3 cellular contexts compared by ENCODE assay signal in the genomic region with DNA sequence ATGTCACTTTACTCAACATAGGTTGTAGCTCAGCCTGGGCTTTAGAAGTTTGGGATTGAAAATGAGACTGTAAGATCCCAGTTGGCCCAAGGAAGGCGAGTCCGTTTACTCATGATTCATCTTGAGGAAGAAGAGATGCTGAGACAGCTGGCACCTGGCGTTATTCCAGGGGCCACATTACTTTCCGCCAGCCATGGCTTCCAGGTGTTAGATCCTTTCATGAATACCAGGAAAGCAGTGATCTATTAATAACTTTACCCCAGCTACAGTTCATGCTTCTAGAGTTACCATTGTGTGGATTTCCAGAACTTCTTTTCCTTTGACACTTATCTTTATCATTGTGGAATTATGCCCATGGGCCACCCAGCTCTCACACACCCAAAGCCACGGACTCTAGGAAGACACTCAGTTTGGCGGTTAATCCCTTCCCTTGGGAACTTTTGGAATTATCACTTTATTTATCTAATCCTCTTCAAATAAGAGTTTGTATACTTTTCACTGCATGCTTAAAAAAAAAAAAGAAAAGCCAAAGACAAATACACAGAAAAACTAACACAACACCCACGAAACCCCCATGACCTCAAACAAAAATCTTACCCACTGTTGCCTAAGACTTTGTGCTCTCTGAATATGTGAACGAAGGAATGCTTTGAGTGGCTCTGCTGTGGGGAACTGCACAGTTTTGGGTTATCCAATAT.
TF ChIP-seq lines count a peak whose summit lies in the region.

No MANE protein-coding gene starts in this region.

TF ChIP-seq in SK-N-SH, 30 proteins besides CTCF, POLR2A, EP300 and RAD21 (continued from another document and continues in another):
- TF ChIP-seq, protein P1, sequence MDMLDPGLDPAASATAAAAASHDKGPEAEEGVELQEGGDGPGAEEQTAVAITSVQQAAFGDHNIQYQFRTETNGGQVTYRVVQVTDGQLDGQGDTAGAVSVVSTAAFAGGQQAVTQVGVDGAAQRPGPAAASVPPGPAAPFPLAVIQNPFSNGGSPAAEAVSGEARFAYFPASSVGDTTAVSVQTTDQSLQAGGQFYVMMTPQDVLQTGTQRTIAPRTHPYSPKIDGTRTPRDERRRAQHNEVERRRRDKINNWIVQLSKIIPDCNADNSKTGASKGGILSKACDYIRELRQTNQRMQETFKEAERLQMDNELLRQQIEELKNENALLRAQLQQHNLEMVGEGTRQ (IDR thresholded peaks at IDR 0.05; ENCODE audit: borderline replicate concordance, low read depth, low read length), result no peak
- TF ChIP-seq, protein P2, sequence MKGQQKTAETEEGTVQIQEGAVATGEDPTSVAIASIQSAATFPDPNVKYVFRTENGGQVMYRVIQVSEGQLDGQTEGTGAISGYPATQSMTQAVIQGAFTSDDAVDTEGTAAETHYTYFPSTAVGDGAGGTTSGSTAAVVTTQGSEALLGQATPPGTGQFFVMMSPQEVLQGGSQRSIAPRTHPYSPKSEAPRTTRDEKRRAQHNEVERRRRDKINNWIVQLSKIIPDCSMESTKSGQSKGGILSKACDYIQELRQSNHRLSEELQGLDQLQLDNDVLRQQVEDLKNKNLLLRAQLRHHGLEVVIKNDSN (IDR thresholded peaks at IDR 0.05; ENCODE audit: borderline replicate concordance, low read depth), result no peak
- TF ChIP-seq SIN3A (IDR thresholded peaks at IDR 0.05; ENCODE audit: borderline replicate concordance, low read depth, low read length), result no peak
- TF ChIP-seq NRF1 (IDR thresholded peaks at IDR 0.05; ENCODE audit: low read depth, low read length), result no peak
- TF ChIP-seq FOXJ3 (CRISPR knock-in tag; IDR thresholded peaks at IDR 0.05), result no peak
- 0 out of 2 replicates have a peak, but pooled peaks have one; percentile 15 for TF ChIP-seq JUND (IDR thresholded peaks at IDR 0.05)
- no peak for TF ChIP-seq TEAD4 (IDR thresholded peaks at IDR 0.05; ENCODE audit: borderline replicate concordance, insufficient read depth)
- TF ChIP-seq RCOR1 (IDR thresholded peaks at IDR 0.05; ENCODE audit: low read length), result no peak
- no peak for TF ChIP-seq POLR2AphosphoS5 (IDR thresholded peaks at IDR 0.05; ENCODE audit: low read depth, low read length)
- TF ChIP-seq, protein P3, sequence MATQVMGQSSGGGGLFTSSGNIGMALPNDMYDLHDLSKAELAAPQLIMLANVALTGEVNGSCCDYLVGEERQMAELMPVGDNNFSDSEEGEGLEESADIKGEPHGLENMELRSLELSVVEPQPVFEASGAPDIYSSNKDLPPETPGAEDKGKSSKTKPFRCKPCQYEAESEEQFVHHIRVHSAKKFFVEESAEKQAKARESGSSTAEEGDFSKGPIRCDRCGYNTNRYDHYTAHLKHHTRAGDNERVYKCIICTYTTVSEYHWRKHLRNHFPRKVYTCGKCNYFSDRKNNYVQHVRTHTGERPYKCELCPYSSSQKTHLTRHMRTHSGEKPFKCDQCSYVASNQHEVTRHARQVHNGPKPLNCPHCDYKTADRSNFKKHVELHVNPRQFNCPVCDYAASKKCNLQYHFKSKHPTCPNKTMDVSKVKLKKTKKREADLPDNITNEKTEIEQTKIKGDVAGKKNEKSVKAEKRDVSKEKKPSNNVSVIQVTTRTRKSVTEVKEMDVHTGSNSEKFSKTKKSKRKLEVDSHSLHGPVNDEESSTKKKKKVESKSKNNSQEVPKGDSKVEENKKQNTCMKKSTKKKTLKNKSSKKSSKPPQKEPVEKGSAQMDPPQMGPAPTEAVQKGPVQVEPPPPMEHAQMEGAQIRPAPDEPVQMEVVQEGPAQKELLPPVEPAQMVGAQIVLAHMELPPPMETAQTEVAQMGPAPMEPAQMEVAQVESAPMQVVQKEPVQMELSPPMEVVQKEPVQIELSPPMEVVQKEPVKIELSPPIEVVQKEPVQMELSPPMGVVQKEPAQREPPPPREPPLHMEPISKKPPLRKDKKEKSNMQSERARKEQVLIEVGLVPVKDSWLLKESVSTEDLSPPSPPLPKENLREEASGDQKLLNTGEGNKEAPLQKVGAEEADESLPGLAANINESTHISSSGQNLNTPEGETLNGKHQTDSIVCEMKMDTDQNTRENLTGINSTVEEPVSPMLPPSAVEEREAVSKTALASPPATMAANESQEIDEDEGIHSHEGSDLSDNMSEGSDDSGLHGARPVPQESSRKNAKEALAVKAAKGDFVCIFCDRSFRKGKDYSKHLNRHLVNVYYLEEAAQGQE (IDR thresholded peaks at IDR 0.05; ENCODE audit: low read depth, low read length), result no peak
- no peak for TF ChIP-seq YY1 (IDR thresholded peaks at IDR 0.05; ENCODE audit: low read depth)

TF ChIP-seq in SK-N-SH treated with all-trans-retinoic acid at 6 μM for 48 hours, 23 proteins besides CTCF, POLR2A, EP300 and RAD21 (continued from another document):
- TF ChIP-seq, protein P4, sequence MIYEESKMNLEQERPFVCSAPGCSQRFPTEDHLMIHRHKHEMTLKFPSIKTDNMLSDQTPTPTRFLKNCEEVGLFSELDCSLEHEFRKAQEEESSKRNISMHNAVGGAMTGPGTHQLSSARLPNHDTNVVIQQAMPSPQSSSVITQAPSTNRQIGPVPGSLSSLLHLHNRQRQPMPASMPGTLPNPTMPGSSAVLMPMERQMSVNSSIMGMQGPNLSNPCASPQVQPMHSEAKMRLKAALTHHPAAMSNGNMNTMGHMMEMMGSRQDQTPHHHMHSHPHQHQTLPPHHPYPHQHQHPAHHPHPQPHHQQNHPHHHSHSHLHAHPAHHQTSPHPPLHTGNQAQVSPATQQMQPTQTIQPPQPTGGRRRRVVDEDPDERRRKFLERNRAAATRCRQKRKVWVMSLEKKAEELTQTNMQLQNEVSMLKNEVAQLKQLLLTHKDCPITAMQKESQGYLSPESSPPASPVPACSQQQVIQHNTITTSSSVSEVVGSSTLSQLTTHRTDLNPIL (CRISPR knock-in tag; IDR thresholded peaks at IDR 0.05; ENCODE audit: low read depth), result no peak
- TF ChIP-seq ZFP3 (CRISPR knock-in tag; IDR thresholded peaks at IDR 0.05) (no peak), ZNF565 (CRISPR knock-in tag; conservative IDR thresholded peaks at IDR 0.05; ENCODE audit: low read depth) (no peak)
- TF ChIP-seq, protein P5, sequence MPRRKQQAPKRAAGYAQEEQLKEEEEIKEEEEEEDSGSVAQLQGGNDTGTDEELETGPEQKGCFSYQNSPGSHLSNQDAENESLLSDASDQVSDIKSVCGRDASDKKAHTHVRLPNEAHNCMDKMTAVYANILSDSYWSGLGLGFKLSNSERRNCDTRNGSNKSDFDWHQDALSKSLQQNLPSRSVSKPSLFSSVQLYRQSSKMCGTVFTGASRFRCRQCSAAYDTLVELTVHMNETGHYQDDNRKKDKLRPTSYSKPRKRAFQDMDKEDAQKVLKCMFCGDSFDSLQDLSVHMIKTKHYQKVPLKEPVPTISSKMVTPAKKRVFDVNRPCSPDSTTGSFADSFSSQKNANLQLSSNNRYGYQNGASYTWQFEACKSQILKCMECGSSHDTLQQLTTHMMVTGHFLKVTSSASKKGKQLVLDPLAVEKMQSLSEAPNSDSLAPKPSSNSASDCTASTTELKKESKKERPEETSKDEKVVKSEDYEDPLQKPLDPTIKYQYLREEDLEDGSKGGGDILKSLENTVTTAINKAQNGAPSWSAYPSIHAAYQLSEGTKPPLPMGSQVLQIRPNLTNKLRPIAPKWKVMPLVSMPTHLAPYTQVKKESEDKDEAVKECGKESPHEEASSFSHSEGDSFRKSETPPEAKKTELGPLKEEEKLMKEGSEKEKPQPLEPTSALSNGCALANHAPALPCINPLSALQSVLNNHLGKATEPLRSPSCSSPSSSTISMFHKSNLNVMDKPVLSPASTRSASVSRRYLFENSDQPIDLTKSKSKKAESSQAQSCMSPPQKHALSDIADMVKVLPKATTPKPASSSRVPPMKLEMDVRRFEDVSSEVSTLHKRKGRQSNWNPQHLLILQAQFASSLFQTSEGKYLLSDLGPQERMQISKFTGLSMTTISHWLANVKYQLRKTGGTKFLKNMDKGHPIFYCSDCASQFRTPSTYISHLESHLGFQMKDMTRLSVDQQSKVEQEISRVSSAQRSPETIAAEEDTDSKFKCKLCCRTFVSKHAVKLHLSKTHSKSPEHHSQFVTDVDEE (CRISPR knock-in tag; IDR thresholded peaks at IDR 0.05), result no peak
- TF ChIP-seq, protein P6, sequence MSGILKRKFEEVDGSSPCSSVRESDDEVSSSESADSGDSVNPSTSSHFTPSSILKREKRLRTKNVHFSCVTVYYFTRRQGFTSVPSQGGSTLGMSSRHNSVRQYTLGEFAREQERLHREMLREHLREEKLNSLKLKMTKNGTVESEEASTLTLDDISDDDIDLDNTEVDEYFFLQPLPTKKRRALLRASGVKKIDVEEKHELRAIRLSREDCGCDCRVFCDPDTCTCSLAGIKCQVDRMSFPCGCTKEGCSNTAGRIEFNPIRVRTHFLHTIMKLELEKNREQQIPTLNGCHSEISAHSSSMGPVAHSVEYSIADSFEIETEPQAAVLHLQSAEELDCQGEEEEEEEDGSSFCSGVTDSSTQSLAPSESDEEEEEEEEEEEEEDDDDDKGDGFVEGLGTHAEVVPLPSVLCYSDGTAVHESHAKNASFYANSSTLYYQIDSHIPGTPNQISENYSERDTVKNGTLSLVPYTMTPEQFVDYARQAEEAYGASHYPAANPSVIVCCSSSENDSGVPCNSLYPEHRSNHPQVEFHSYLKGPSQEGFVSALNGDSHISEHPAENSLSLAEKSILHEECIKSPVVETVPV (CRISPR knock-in tag; IDR thresholded peaks at IDR 0.05), result no peak

TF ChIP-seq in liver, 16 proteins besides CTCF, POLR2A, EP300 and RAD21 (continued from another document):
- TF ChIP-seq, protein P7, sequence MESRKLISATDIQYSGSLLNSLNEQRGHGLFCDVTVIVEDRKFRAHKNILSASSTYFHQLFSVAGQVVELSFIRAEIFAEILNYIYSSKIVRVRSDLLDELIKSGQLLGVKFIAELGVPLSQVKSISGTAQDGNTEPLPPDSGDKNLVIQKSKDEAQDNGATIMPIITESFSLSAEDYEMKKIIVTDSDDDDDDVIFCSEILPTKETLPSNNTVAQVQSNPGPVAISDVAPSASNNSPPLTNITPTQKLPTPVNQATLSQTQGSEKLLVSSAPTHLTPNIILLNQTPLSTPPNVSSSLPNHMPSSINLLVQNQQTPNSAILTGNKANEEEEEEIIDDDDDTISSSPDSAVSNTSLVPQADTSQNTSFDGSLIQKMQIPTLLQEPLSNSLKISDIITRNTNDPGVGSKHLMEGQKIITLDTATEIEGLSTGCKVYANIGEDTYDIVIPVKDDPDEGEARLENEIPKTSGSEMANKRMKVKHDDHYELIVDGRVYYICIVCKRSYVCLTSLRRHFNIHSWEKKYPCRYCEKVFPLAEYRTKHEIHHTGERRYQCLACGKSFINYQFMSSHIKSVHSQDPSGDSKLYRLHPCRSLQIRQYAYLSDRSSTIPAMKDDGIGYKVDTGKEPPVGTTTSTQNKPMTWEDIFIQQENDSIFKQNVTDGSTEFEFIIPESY (IDR thresholded peaks at IDR 0.05), result peak; percentile 18
- no peak for TF ChIP-seq EGR1 (IDR thresholded peaks at IDR 0.05; ENCODE audit: low read depth in 2 of 2)
- peak; percentile 51 for TF ChIP-seq SP1 (IDR thresholded peaks at IDR 0.05)
- TF ChIP-seq NR2F2 (IDR thresholded peaks at IDR 0.05), result no peak
- TF ChIP-seq HNF4G (IDR thresholded peaks at IDR 0.05), result no peak
- TF ChIP-seq, protein P8, sequence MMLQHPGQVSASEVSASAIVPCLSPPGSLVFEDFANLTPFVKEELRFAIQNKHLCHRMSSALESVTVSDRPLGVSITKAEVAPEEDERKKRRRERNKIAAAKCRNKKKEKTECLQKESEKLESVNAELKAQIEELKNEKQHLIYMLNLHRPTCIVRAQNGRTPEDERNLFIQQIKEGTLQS (IDR thresholded peaks at IDR 0.05), result no peak
- TF ChIP-seq, protein P3 (IDR thresholded peaks at IDR 0.05), result peak; percentile 32
- no peak for TF ChIP-seq FOXA1 (IDR thresholded peaks at IDR 0.05)
